Comparison of ENCODE assay signal across 25 cellular contexts in the genomic region with DNA sequence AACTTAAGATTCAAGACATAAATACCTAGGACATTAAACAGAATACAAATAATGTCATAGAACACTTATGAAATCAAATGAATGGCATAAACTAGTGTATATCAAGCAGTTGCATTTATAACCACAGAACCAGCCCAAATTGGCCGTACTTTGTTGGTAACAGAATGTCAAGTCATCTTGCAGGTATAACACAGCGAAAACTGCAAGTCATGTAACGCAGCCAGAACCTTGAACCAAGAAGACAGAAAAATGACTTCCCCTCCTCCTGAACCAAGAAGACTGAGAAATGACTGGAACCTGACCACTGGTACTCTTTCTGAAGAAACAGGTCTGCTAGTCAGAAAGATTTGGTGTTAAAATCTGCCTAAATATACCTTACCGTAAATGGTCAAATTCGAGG.
"Had no signal": no experiment of that assay in that cellular context is flagged by ENCODE, and none has a peak within 500 bp of the region (broad histone marks: within the 10 kb centered on the region; RNA-seq: fewer than 3 reads in every experiment).

No MANE protein-coding gene starts in this region.

- H3K4me1 ChIP-seq: left ventricle myocardium inferior, prostate gland, sigmoid colon, spleen, suprapubic skin, tibial artery, upper lobe of right lung, uterus had no signal

- ATAC-seq: mucosa of descending colon; naive thymus-derived CD4-positive, alpha-beta T cell; natural killer cell treated with Interleukin-12 subunit alpha and Interleukin-12 subunit beta and Interleukin-15 and Interleukin-18, amount 100 ng/mL, for 72 hours; right cardiac atrium; stimulated activated effector memory CD8-positive, alpha-beta T cell treated with anti-CD3 and anti-CD28 coated beads, Interleukin-12 subunit alpha, Interleukin-12 subunit beta, amount 100 ng/mL, for 72 hours; upper lobe of right lung had no signal

- H3K36me3 Mint-ChIP-seq: natural killer cell treated with Interleukin-12 subunit alpha and Interleukin-12 subunit beta and Interleukin-15 and Interleukin-18, amount 100 ng/mL, for 72 hours; stimulated activated effector memory CD8-positive, alpha-beta T cell treated with anti-CD3 and anti-CD28 coated beads, Interleukin-12 subunit alpha, Interleukin-12 subunit beta, amount 100 ng/mL, for 72 hours had no signal

- H3K9me3 ChIP-seq: left ventricle myocardium inferior, mucosa of descending colon, ovary, prostate gland, sigmoid colon, spleen, suprapubic skin, thoracic aorta, tibial artery, upper lobe of right lung, uterus had no signal

- H3K4me3 Mint-ChIP-seq: naive thymus-derived CD4-positive, alpha-beta T cell; natural killer cell treated with Interleukin-12 subunit alpha and Interleukin-12 subunit beta and Interleukin-15 and Interleukin-18, amount 100 ng/mL, for 72 hours; stimulated activated effector memory CD8-positive, alpha-beta T cell treated with anti-CD3 and anti-CD28 coated beads, Interleukin-12 subunit alpha, Interleukin-12 subunit beta, amount 100 ng/mL, for 72 hours; stimulated activated naive CD8-positive, alpha-beta T cell treated with anti-CD3 and anti-CD28 coated beads, Interleukin-15, Interleukin-2, amounts not matched to agents 100 ng/mL and 50 ng/mL, for 24 hours had no signal

- H3K4me1 Mint-ChIP-seq: stimulated activated effector memory CD8-positive, alpha-beta T cell treated with anti-CD3 and anti-CD28 coated beads, Interleukin-12 subunit alpha, Interleukin-12 subunit beta, amount 100 ng/mL, for 72 hours had no signal

- H3K27ac Mint-ChIP-seq: naive thymus-derived CD4-positive, alpha-beta T cell; natural killer cell treated with Interleukin-12 subunit alpha and Interleukin-12 subunit beta and Interleukin-15 and Interleukin-18, amount 100 ng/mL, for 72 hours; stimulated activated effector memory CD8-positive, alpha-beta T cell treated with anti-CD3 and anti-CD28 coated beads, Interleukin-12 subunit alpha, Interleukin-12 subunit beta, amount 100 ng/mL, for 72 hours; stimulated activated naive CD8-positive, alpha-beta T cell treated with anti-CD3 and anti-CD28 coated beads, Interleukin-15, Interleukin-2, amounts not matched to agents 100 ng/mL and 50 ng/mL, for 24 hours had no signal

- FAIRE-seq: small intestine had no signal

- H3K27me3 ChIP-seq: hepatocyte, ovary, sigmoid colon, spleen, suprapubic skin, tibial artery, upper lobe of right lung, uterus had no signal

- DNase-seq: islet precursor cell; left ventricle myocardium inferior; midbrain; mucosa of descending colon; naive thymus-derived CD4-positive, alpha-beta T cell; ovary; retina; right cardiac atrium; sigmoid colon; small intestine; spleen; stimulated activated CD4-positive, alpha-beta T cell treated with anti-CD3 and anti-CD28 coated beads, Interleukin-4, amount 100 ng/mL, for 24 hours; stimulated activated naive CD4-positive, alpha-beta T cell; tibial artery; trophoblast cell; upper lobe of right lung; uterus had no signal

- H3K4me3 ChIP-seq: hepatocyte, left ventricle myocardium inferior, lung, mucosa of descending colon, ovary, prostate gland, sigmoid colon, spleen, suprapubic skin, thoracic aorta, tibial artery, upper lobe of right lung, uterus had no signal

- H3K79me2 ChIP-seq: hepatocyte had no signal

- H3K9me3 Mint-ChIP-seq: naive thymus-derived CD4-positive, alpha-beta T cell; natural killer cell treated with Interleukin-12 subunit alpha and Interleukin-12 subunit beta and Interleukin-15 and Interleukin-18, amount 100 ng/mL, for 72 hours; stimulated activated effector memory CD8-positive, alpha-beta T cell treated with anti-CD3 and anti-CD28 coated beads, Interleukin-12 subunit alpha, Interleukin-12 subunit beta, amount 100 ng/mL, for 72 hours; stimulated activated naive CD8-positive, alpha-beta T cell treated with anti-CD3 and anti-CD28 coated beads, Interleukin-15, Interleukin-2, amounts not matched to agents 100 ng/mL and 50 ng/mL, for 24 hours had no signal

- H2AFZ ChIP-seq: hepatocyte had no signal

- H3K36me3 ChIP-seq: left ventricle myocardium inferior, ovary, prostate gland, sigmoid colon, spleen, suprapubic skin, thoracic aorta, tibial artery, upper lobe of right lung, uterus had no signal

- H3K27ac ChIP-seq: hepatocyte, left ventricle myocardium inferior, ovary, prostate gland, sigmoid colon, spleen, suprapubic skin, thoracic aorta, tibial artery, upper lobe of right lung, uterus had no signal

- H3K4me2 ChIP-seq: hepatocyte had no signal

- H3K27me3 Mint-ChIP-seq: naive thymus-derived CD4-positive, alpha-beta T cell; stimulated activated naive CD8-positive, alpha-beta T cell treated with anti-CD3 and anti-CD28 coated beads, Interleukin-15, Interleukin-2, amounts not matched to agents 100 ng/mL and 50 ng/mL, for 24 hours had no signal
